10 cellular contexts compared by ENCODE assay signal in genomic region chr2:231038483-231039293, GRCh38. TPM values are rescaled to one million over a fixed set of nuclear protein-coding genes. Genes with fewer than 3 reads are reported as not detected.
DNase-seq lines count a peak whose midpoint lies in the region; ATAC-seq and TF ChIP-seq lines count a peak whose summit lies in the region.
"Had no signal": no experiment of that assay in that cellular context is flagged by ENCODE, and none has a peak within 500 bp of the region (broad histone marks: within the 10 kb centered on the region; RNA-seq: fewer than 3 reads in every experiment).

No MANE protein-coding gene starts in this region.

- H3K9ac ChIP-seq in PC-3 (ENCODE audit: low read length) (no peak overlapping the region), endodermal cell (ENCODE audit: extremely low read depth, low read length, poor library complexity, severe bottlenecking) (no peak overlapping the region)

- no peaks in the 10 kb centered on the region for H3K4me1 Mint-ChIP-seq in CD4-positive, alpha-beta T cell (ENCODE audit: low read depth)
- peaks cover 10% of the 10 kb centered on the region for H3K4me1 Mint-ChIP-seq in endodermal cell

- no peaks in the 10 kb centered on the region for H3F3A ChIP-seq in PC-3 (ENCODE audit: low read length, unreplicated experiment)

- intact Hi-C loops in CD4-positive, alpha-beta T cell (cut with DNase I, micrococcal nuclease), result no loop called here
- intact Hi-C loops in PC-3 (cut with micrococcal nuclease), result no loop called here

- H3K27ac Mint-ChIP-seq in CD4-positive, alpha-beta T cell, result no peak overlapping the region
- H3K27ac Mint-ChIP-seq in endodermal cell, result no peak overlapping the region

- peak overlapping the region; percentile 74 for H3K4me3 Mint-ChIP-seq in CD4-positive, alpha-beta T cell
- H3K4me3 Mint-ChIP-seq in endodermal cell, result peak overlapping the region; percentile 46

- H3K9me2 ChIP-seq in PC-3 (replicated peaks; ENCODE audit: low read length), result no peaks in the 10 kb centered on the region

- peaks cover 61% of the 10 kb centered on the region for H3K27me3 ChIP-seq in CD4-positive, alpha-beta T cell (ENCODE audit: control insufficient read depth, insufficient read depth, low read length)
- peaks cover 21% of the 10 kb centered on the region for H3K27me3 ChIP-seq in PC-3 (ENCODE audit: low read length)
- peaks cover 60% of the 10 kb centered on the region for H3K27me3 ChIP-seq in endodermal cell (ENCODE audit: control insufficient read depth, insufficient read depth, low read length, poor library complexity, severe bottlenecking)
- peaks cover 30% of the 10 kb centered on the region for H3K27me3 ChIP-seq in neuron (ENCODE audit: insufficient read depth, low read length)

- no peaks in the 10 kb centered on the region for H3K36me3 Mint-ChIP-seq in CD4-positive, alpha-beta T cell (ENCODE audit: low read depth)
- H3K36me3 Mint-ChIP-seq in endodermal cell (ENCODE audit: low read depth), result no peaks in the 10 kb centered on the region

- ATAC-seq in CD4-positive, alpha-beta T cell (ENCODE audit: poor library complexity), result no peak
- ATAC-seq in PC-3 (no peak), GM21381 (IDR thresholded peaks at IDR 0.05; ENCODE audit: unreplicated experiment) (no peak)

- no peaks in the 10 kb centered on the region for H3K9me3 ChIP-seq in CD4-positive, alpha-beta T cell (ENCODE audit: control insufficient read depth, low read length)
- H3K9me3 ChIP-seq in PC-3 (ENCODE audit: low read length), result no peaks in the 10 kb centered on the region
- H3K9me3 ChIP-seq in endodermal cell (ENCODE audit: control insufficient read depth, low read length), result no peaks in the 10 kb centered on the region
- H3K9me3 ChIP-seq in neuron (ENCODE audit: low read length), result no peaks in the 10 kb centered on the region
- H3K9me3 ChIP-seq: uterus had no signal

- no peaks in the 10 kb centered on the region for H3K4me1 ChIP-seq in PC-3 (ENCODE audit: insufficient read depth, low read length)
- H3K4me1 ChIP-seq in endodermal cell (ENCODE audit: control insufficient read depth, insufficient read depth, low read length), result no peaks in the 10 kb centered on the region
- H3K4me1 ChIP-seq in neuron (ENCODE audit: insufficient read depth, low read length), result peaks cover 10% of the 10 kb centered on the region
- H3K4me1 ChIP-seq: uterus had no signal

- no peak overlapping the region for H2AFZ ChIP-seq in PC-3 (ENCODE audit: low read length)
- no peak overlapping the region for H2AFZ ChIP-seq in neuron (ENCODE audit: low read depth, low read length)

- H3K27me3 Mint-ChIP-seq in CD4-positive, alpha-beta T cell, result peaks cover 75% of the 10 kb centered on the region
- H3K27me3 Mint-ChIP-seq in endodermal cell (ENCODE audit: insufficient read depth), result peaks cover 59% of the 10 kb centered on the region

- POLR2A ChIA-PET in CD4-positive, alpha-beta T cell (lab: Charles Lee), result interaction anchor here (0.8 kb wide), 1 partner anchor 14 kb away, joined by 5 read pairs; no protein-coding TSS in a partner anchor
- POLR2A ChIA-PET in PC-3 (lab: Charles Lee; ENCODE audit: unreplicated experiment), result no interaction called here

- CTCF ChIA-PET in CD4-positive, alpha-beta T cell (lab: Charles Lee), result interaction anchor here (0.8 kb wide), 1 partner anchor 14 kb away, joined by 3 read pairs; no protein-coding TSS in a partner anchor
- CTCF ChIA-PET in PC-3 (lab: Charles Lee), result no interaction called here

- DNase-seq in CD4-positive, alpha-beta T cell, result no peak
- DNase-seq in PC-3 (no peak), endodermal cell (peak; percentile 63), kidney glomerular epithelial cell (lab: John Stamatoyannopoulos, UW) (no peak), T1000 (lab: John Stamatoyannopoulos, UW) (no peak), NCI-H1417 (lab: John Stamatoyannopoulos, UW) (no peak)
- DNase-seq: uterus had no signal

- no peaks in the 10 kb centered on the region for H3K9me3 Mint-ChIP-seq in CD4-positive, alpha-beta T cell
- no peaks in the 10 kb centered on the region for H3K9me3 Mint-ChIP-seq in endodermal cell

- no peaks in the 10 kb centered on the region for H3K79me2 ChIP-seq in PC-3 (ENCODE audit: low read length)

- WGBS in endodermal cell (ENCODE audit: insufficient coverage in 1 of 2, insufficient read length in 1 of 2), 2 experiments, result 32 to 42% methylated on average over 6 to 20 of the region's 21 CpGs

- no peak for TF ChIP-seq CTCF in CD4-positive, alpha-beta T cell (IDR thresholded peaks at IDR 0.05)
- TF ChIP-seq CTCF in PC-3 (conservative IDR thresholded peaks at IDR 0.05; ENCODE audit: low read depth, low read length), result no peak
- no peak for TF ChIP-seq CTCF in endodermal cell (conservative IDR thresholded peaks at IDR 0.05)

- no peaks in the 10 kb centered on the region for H4K20me1 ChIP-seq in PC-3 (ENCODE audit: low read length)

- H3K36me3 ChIP-seq in PC-3 (ENCODE audit: low read depth, low read length) (no peaks in the 10 kb centered on the region), endodermal cell (ENCODE audit: control insufficient read depth, insufficient read depth, low read length) (no peaks in the 10 kb centered on the region), neuron (ENCODE audit: insufficient read depth, low read length) (no peaks in the 10 kb centered on the region)
- H3K36me3 ChIP-seq: uterus had no signal

- H3K4me3 ChIP-seq in PC-3 (ENCODE audit: low read length) (peak overlapping the region; percentile 52; the same call in 1 of the 2 replicates), endodermal cell (ENCODE audit: low read length) (peak overlapping the region; percentile 69), neuron (ENCODE audit: low read length) (peak overlapping the region; percentile 63)
- H3K4me3 ChIP-seq: uterus had no signal

- H3K4me2 ChIP-seq in PC-3 (ENCODE audit: low read length), result peak overlapping the region; percentile 77; the same call in 1 of the 2 replicates

- no TSS peak for BruUV-seq in PC-3 (replicated peaks; lab: Mats Ljungman, UMichigan)

- no peak overlapping the region for H3K27ac ChIP-seq in CD4-positive, alpha-beta T cell (ENCODE audit: low read depth, low read length)
- no peak overlapping the region for H3K27ac ChIP-seq in PC-3 (ENCODE audit: low read length)
- H3K27ac ChIP-seq in endodermal cell (ENCODE audit: low read depth, low read length), result no peak overlapping the region
- H3K27ac ChIP-seq: uterus had no signal

RNA-seq across cellular contexts. Expression of gene C2orf72, which starts 1.4 kb away (rescaled TPM):
- total RNA-seq in CD4-positive, alpha-beta T cell, result not detected
- total RNA-seq in PC-3 (2014; rRNA removed), result 0.40 and 4.3 TPM in 2 replicates
- 1 to 10 TPM; 1.8 to 3.9 TPM for total RNA-seq in endodermal cell
- polyA plus RNA-seq in endodermal cell (2013, experiment 1 of 2), result 2.0 TPM
- polyA plus RNA-seq in endodermal cell (2013, experiment 2 of 2), result 1.9 TPM
- total RNA-seq: mesenteric fat pad had no signal

RNA-seq across cellular contexts. Expression of gene PSMD1, which starts 18.0 kb away (rescaled TPM):
- total RNA-seq in CD4-positive, alpha-beta T cell, result 10 to 100 TPM; 27.9 to 31.3 TPM
- total RNA-seq in PC-3 (2014; rRNA removed) (154 and 208 TPM in 2 replicates), endodermal cell (100 to 1,000 TPM; 148 to 158 TPM)
- polyA plus RNA-seq in endodermal cell (2013, experiment 1 of 2), result 102 TPM
- polyA plus RNA-seq in endodermal cell (2013, experiment 2 of 2), result 99.3 TPM

RNA-seq across cellular contexts. Expression of gene SPATA3, which starts 42.8 kb away (rescaled TPM):
- not detected for total RNA-seq in CD4-positive, alpha-beta T cell
- total RNA-seq in PC-3 (2014; rRNA removed) (not detected in 2 replicates), endodermal cell (not detected)
- polyA plus RNA-seq in endodermal cell (2013, experiment 1 of 2), result not detected
- not detected for polyA plus RNA-seq in endodermal cell (2013, experiment 2 of 2)
- total RNA-seq: mesenteric fat pad, uterus had no signal
